1 cellular context compared by ENCODE assay signal in the genomic region with DNA sequence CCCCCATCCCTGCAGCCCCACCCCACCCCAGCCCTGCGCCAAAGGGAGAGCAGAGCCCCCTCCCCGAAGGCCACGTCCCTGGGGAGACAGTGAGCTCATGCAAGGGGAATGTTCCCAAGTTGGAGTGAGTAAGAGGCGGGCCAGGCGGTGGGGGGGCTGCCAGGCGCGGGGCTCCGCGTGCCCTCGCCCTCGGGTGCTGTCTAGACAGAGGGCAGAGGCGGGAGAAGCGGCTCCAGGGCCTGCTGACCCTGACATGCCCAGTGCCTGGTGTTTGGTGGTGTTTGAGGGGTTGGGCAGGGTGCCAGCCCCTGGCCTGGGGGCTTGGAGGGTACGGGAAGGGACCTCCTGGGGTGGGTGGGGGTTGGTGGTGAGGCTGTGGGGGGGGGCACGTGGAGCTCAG.
TF ChIP-seq lines count a peak whose summit lies in the region.

No MANE protein-coding gene starts in this region.

TF ChIP-seq in IMR-90, 13 proteins besides CTCF, POLR2A, EP300 and RAD21:
- TF ChIP-seq MAZ (IDR thresholded peaks at IDR 0.05; ENCODE audit: borderline replicate concordance, low read depth, low read length): peak; percentile 98
- 0 out of 2 replicates have a peak, but pooled peaks have one; percentile 15 for TF ChIP-seq CEBPB (IDR thresholded peaks at IDR 0.05; ENCODE audit: low read depth, low read length)
- TF ChIP-seq, protein P1, sequence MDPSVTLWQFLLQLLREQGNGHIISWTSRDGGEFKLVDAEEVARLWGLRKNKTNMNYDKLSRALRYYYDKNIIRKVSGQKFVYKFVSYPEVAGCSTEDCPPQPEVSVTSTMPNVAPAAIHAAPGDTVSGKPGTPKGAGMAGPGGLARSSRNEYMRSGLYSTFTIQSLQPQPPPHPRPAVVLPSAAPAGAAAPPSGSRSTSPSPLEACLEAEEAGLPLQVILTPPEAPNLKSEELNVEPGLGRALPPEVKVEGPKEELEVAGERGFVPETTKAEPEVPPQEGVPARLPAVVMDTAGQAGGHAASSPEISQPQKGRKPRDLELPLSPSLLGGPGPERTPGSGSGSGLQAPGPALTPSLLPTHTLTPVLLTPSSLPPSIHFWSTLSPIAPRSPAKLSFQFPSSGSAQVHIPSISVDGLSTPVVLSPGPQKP (IDR thresholded peaks at IDR 0.05; ENCODE audit: borderline replicate concordance, low read depth, low read length): no peak
- TF ChIP-seq RCOR1 (IDR thresholded peaks at IDR 0.05; ENCODE audit: insufficient replicate concordance, low read length): peak; percentile 15
- TF ChIP-seq MAFK (IDR thresholded peaks at IDR 0.05; ENCODE audit: low read depth, low read length): no peak
- TF ChIP-seq, protein P2, sequence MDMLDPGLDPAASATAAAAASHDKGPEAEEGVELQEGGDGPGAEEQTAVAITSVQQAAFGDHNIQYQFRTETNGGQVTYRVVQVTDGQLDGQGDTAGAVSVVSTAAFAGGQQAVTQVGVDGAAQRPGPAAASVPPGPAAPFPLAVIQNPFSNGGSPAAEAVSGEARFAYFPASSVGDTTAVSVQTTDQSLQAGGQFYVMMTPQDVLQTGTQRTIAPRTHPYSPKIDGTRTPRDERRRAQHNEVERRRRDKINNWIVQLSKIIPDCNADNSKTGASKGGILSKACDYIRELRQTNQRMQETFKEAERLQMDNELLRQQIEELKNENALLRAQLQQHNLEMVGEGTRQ (IDR thresholded peaks at IDR 0.05; ENCODE audit: low read depth, low read length): peak; percentile 35; the same call in 1 of the 2 replicates
- peak; percentile 69 for TF ChIP-seq BHLHE40 (IDR thresholded peaks at IDR 0.05; ENCODE audit: low read depth, low read length)
- TF ChIP-seq MXI1 (IDR thresholded peaks at IDR 0.05; ENCODE audit: borderline replicate concordance, low read depth, low read length): peak; percentile 42; the same call in 1 of the 2 replicates
- TF ChIP-seq FOS (IDR thresholded peaks at IDR 0.05; ENCODE audit: low read depth, low read length): peak; percentile 89
